Comparison of ENCODE assay signal across 1 cellular context in genomic region chr16:81745704-81746558, GRCh38.
TF ChIP-seq lines count a peak whose summit lies in the region.

No MANE protein-coding gene starts in this region.

TF ChIP-seq in SK-N-SH, 30 proteins besides CTCF, POLR2A, EP300 and RAD21 (continued from another document):
- TF ChIP-seq, protein P1, sequence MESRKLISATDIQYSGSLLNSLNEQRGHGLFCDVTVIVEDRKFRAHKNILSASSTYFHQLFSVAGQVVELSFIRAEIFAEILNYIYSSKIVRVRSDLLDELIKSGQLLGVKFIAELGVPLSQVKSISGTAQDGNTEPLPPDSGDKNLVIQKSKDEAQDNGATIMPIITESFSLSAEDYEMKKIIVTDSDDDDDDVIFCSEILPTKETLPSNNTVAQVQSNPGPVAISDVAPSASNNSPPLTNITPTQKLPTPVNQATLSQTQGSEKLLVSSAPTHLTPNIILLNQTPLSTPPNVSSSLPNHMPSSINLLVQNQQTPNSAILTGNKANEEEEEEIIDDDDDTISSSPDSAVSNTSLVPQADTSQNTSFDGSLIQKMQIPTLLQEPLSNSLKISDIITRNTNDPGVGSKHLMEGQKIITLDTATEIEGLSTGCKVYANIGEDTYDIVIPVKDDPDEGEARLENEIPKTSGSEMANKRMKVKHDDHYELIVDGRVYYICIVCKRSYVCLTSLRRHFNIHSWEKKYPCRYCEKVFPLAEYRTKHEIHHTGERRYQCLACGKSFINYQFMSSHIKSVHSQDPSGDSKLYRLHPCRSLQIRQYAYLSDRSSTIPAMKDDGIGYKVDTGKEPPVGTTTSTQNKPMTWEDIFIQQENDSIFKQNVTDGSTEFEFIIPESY (IDR thresholded peaks at IDR 0.05; ENCODE audit: borderline replicate concordance, low read depth) = no peak
- TF ChIP-seq TCF12 (IDR thresholded peaks at IDR 0.05) (no peak), JUND (IDR thresholded peaks at IDR 0.05) (no peak), CHD2 (IDR thresholded peaks at IDR 0.05; ENCODE audit: low read length, partially characterized antibody) (no peak), GABPA (IDR thresholded peaks at IDR 0.05; ENCODE audit: low read depth) (peak; percentile 93)
- TF ChIP-seq, protein P2, sequence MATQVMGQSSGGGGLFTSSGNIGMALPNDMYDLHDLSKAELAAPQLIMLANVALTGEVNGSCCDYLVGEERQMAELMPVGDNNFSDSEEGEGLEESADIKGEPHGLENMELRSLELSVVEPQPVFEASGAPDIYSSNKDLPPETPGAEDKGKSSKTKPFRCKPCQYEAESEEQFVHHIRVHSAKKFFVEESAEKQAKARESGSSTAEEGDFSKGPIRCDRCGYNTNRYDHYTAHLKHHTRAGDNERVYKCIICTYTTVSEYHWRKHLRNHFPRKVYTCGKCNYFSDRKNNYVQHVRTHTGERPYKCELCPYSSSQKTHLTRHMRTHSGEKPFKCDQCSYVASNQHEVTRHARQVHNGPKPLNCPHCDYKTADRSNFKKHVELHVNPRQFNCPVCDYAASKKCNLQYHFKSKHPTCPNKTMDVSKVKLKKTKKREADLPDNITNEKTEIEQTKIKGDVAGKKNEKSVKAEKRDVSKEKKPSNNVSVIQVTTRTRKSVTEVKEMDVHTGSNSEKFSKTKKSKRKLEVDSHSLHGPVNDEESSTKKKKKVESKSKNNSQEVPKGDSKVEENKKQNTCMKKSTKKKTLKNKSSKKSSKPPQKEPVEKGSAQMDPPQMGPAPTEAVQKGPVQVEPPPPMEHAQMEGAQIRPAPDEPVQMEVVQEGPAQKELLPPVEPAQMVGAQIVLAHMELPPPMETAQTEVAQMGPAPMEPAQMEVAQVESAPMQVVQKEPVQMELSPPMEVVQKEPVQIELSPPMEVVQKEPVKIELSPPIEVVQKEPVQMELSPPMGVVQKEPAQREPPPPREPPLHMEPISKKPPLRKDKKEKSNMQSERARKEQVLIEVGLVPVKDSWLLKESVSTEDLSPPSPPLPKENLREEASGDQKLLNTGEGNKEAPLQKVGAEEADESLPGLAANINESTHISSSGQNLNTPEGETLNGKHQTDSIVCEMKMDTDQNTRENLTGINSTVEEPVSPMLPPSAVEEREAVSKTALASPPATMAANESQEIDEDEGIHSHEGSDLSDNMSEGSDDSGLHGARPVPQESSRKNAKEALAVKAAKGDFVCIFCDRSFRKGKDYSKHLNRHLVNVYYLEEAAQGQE (IDR thresholded peaks at IDR 0.05; ENCODE audit: low read depth, low read length) = no peak
- TF ChIP-seq, protein P3, sequence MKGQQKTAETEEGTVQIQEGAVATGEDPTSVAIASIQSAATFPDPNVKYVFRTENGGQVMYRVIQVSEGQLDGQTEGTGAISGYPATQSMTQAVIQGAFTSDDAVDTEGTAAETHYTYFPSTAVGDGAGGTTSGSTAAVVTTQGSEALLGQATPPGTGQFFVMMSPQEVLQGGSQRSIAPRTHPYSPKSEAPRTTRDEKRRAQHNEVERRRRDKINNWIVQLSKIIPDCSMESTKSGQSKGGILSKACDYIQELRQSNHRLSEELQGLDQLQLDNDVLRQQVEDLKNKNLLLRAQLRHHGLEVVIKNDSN (IDR thresholded peaks at IDR 0.05; ENCODE audit: borderline replicate concordance, low read depth) = no peak
- TF ChIP-seq, protein P4, sequence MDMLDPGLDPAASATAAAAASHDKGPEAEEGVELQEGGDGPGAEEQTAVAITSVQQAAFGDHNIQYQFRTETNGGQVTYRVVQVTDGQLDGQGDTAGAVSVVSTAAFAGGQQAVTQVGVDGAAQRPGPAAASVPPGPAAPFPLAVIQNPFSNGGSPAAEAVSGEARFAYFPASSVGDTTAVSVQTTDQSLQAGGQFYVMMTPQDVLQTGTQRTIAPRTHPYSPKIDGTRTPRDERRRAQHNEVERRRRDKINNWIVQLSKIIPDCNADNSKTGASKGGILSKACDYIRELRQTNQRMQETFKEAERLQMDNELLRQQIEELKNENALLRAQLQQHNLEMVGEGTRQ (IDR thresholded peaks at IDR 0.05; ENCODE audit: borderline replicate concordance, low read depth, low read length) = no peak
TF ChIP-seq in SK-N-SH: peak in this region for 6.
